Comparison of ENCODE assay signal across 1 cellular context in genomic region chr3:167380004-167380689, GRCh38.
TF ChIP-seq lines count a peak whose summit lies in the region.

Gene ZBBX, minus strand, starts transcription at chr3:167380297. Its CDS starts 7,396 bp downstream, at chr3:167372901.

TF ChIP-seq in HepG2, 621 proteins besides CTCF, POLR2A, EP300 and RAD21 (continued from another document and continues in another):
- TF ChIP-seq RNF2 (conservative IDR thresholded peaks at IDR 0.05; ENCODE audit: low read depth) (no peak), AHR (CRISPR knock-in tag; IDR thresholded peaks at IDR 0.05) (0 out of 2 replicates have a peak, but pooled peaks have one; percentile 27), RNF219 (CRISPR knock-in tag; IDR thresholded peaks at IDR 0.05) (no peak), TAF15 (IDR thresholded peaks at IDR 0.05; ENCODE audit: low read depth, low read length, poor library complexity, severe bottlenecking) (no peak), NR2F6 (IDR thresholded peaks at IDR 0.05) (no peak), NR2F6 (CRISPR knock-in tag; IDR thresholded peaks at IDR 0.05) (no peak), ATF4 (CRISPR knock-in tag; IDR thresholded peaks at IDR 0.05) (no peak), TFE3 (CRISPR knock-in tag; IDR thresholded peaks at IDR 0.05) (no peak), ZSCAN25 (CRISPR knock-in tag; IDR thresholded peaks at IDR 0.05) (no peak), ZNF101 (CRISPR knock-in tag; IDR thresholded peaks at IDR 0.05; ENCODE audit: borderline replicate concordance, low read depth) (no peak), RFX5 (IDR thresholded peaks at IDR 0.05; ENCODE audit: low read depth, low read length) (peak; percentile 51; the same call in 1 of the 2 replicates), PRMT3 (CRISPR knock-in tag; IDR thresholded peaks at IDR 0.05; ENCODE audit: borderline replicate concordance, low read depth) (no peak), CSRNP2 (CRISPR knock-in tag; conservative IDR thresholded peaks at IDR 0.05; ENCODE audit: low read depth) (no peak), ZNF724P (CRISPR knock-in tag; IDR thresholded peaks at IDR 0.05; ENCODE audit: borderline replicate concordance) (no peak), MYC (CRISPR knock-in tag; IDR thresholded peaks at IDR 0.05; ENCODE audit: borderline replicate concordance) (no peak), SP1 (IDR thresholded peaks at IDR 0.05) (no peak), SP1 (CRISPR knock-in tag; IDR thresholded peaks at IDR 0.05) (no peak; the same call in 1 of the 2 replicates), ERF (CRISPR knock-in tag; IDR thresholded peaks at IDR 0.05) (peak; percentile 28; the same call in 1 of the 2 replicates), ZMYM2 (CRISPR knock-in tag; IDR thresholded peaks at IDR 0.05) (no peak), PRDM15 (CRISPR knock-in tag; IDR thresholded peaks at IDR 0.05) (no peak), ZMAT3 (CRISPR knock-in tag; conservative IDR thresholded peaks at IDR 0.05) (no peak), GMEB2 (CRISPR knock-in tag; IDR thresholded peaks at IDR 0.05; ENCODE audit: low read depth) (no peak), ZMYM4 (CRISPR knock-in tag; IDR thresholded peaks at IDR 0.05) (peak; percentile 58; the same call in 1 of the 2 replicates), ELF3 (CRISPR knock-in tag; IDR thresholded peaks at IDR 0.05) (peak; percentile 67; the same call in 1 of the 2 replicates), TFDP2 (CRISPR knock-in tag; IDR thresholded peaks at IDR 0.05) (peak; percentile 42; the same call in 1 of the 2 replicates), ZBTB25 (CRISPR knock-in tag; IDR thresholded peaks at IDR 0.05) (no peak), ISX (CRISPR knock-in tag; conservative IDR thresholded peaks at IDR 0.05) (no peak), NFE2L2 (IDR thresholded peaks at IDR 0.05; ENCODE audit: low read length) (no peak), RELA (CRISPR knock-in tag; IDR thresholded peaks at IDR 0.05) (no peak), SALL2 (CRISPR knock-in tag; IDR thresholded peaks at IDR 0.05) (no peak), ZNF839 (CRISPR knock-in tag; IDR thresholded peaks at IDR 0.05; ENCODE audit: borderline replicate concordance) (no peak), HNF1A (IDR thresholded peaks at IDR 0.05; ENCODE audit: low read depth) (no peak), HNF1A (CRISPR knock-in tag; IDR thresholded peaks at IDR 0.05; ENCODE audit: borderline replicate concordance) (no peak), SAP130 (CRISPR knock-in tag; IDR thresholded peaks at IDR 0.05; ENCODE audit: low read depth) (peak; percentile 89), FLYWCH1 (CRISPR knock-in tag; IDR thresholded peaks at IDR 0.05) (no peak), CEBPZ (IDR thresholded peaks at IDR 0.05; ENCODE audit: low read length) (no peak), KMT2B (CRISPR knock-in tag; IDR thresholded peaks at IDR 0.05) (no peak), RFXANK (CRISPR knock-in tag; IDR thresholded peaks at IDR 0.05) (no peak), ELF4 (CRISPR knock-in tag; IDR thresholded peaks at IDR 0.05; ENCODE audit: borderline replicate concordance) (no peak), SMARCC2 (IDR thresholded peaks at IDR 0.05) (no peak)
